In genomic region chr1:15245593-15246325, GRCh38 we compare ENCODE assay signal across 1 cellular context.
TF ChIP-seq lines count a peak whose summit lies in the region.

No MANE protein-coding gene starts in this region.

TF ChIP-seq in HEK293, 187 proteins besides CTCF, POLR2A, EP300 and RAD21 (continued from another document):
- no peak for TF ChIP-seq ZBTB49 (tag by site-specific recombination; IDR thresholded peaks at IDR 0.05; ENCODE audit: low read depth)
